16 cellular contexts compared by ENCODE assay signal in genomic region chr13:70128098-70128497, GRCh38.
DNase-seq lines count a peak whose midpoint lies in the region; ATAC-seq lines count a peak whose summit lies in the region.
"Had no signal": no experiment of that assay in that cellular context is flagged by ENCODE, and none has a peak within 500 bp of the region (broad histone marks: within the 10 kb centered on the region; RNA-seq: fewer than 3 reads in every experiment).

No MANE protein-coding gene starts in this region.

- no peak for ATAC-seq in HG02759 (IDR thresholded peaks at IDR 0.05; ENCODE audit: unreplicated experiment)
- ATAC-seq: A549, GM23338, HepG2 had no signal

- DNase-seq in NCI-H146 (lab: John Stamatoyannopoulos, UW): peak; percentile 17
- DNase-seq in NCI-H146 treated with DMSO at 0.1 percent for 48 hours (lab: John Stamatoyannopoulos, UW; ENCODE audit: unreplicated experiment): no peak
- peak; percentile 33 for DNase-seq in NCI-H2227 (lab: John Stamatoyannopoulos, UW; ENCODE audit: unreplicated experiment)
- DNase-seq in NCI-H748 treated with DMSO at 0.1 percent for 48 hours (lab: John Stamatoyannopoulos, UW): peak; percentile 24
- DNase-seq in central memory CD4-positive, alpha-beta T cell: no peak
- DNase-seq in stimulated activated CD4-positive, alpha-beta T cell treated with anti-CD3 and anti-CD28 coated beads, Interleukin-2, amount 100 ng/mL, for 48 hours: no peak
- DNase-seq: AML-193; Caco-2; CD4-positive, alpha-beta T cell; GDM1; HCEC 1CT; HFFc6 had no signal

Comparison
In these comparisons a context has a peak if more than half of its experiments do, and no peak if none do; other contexts are left out.
1. DNase-seq: peak in NCI-H146 (single experiment), NCI-H2227 (single experiment) and NCI-H748 treated with DMSO at 0.1 percent for 48 hours (single experiment); none in NCI-H146 treated with DMSO at 0.1 percent for 48 hours (single experiment), central memory CD4-positive, alpha-beta T cell (single experiment) and stimulated activated CD4-positive, alpha-beta T cell treated with anti-CD3 and anti-CD28 coated beads, Interleukin-2, amount 100 ng/mL, for 48 hours (0 of 2).